ENCODE assay signal across 22 cellular contexts in genomic region chr10:81021428-81022129, GRCh38.
DNase-seq lines count a peak whose midpoint lies in the region; ATAC-seq and TF ChIP-seq lines count a peak whose summit lies in the region.
"Had no signal": no experiment of that assay in that cellular context is flagged by ENCODE, and none has a peak within 500 bp of the region (broad histone marks: within the 10 kb centered on the region; RNA-seq: fewer than 3 reads in every experiment).

No MANE protein-coding gene starts in this region.

- H3K9me3 Mint-ChIP-seq in endothelial cell (ENCODE audit: unreplicated experiment): no peaks in the 10 kb centered on the region
- H3K9me3 Mint-ChIP-seq: T-cell had no signal

- H3K9me3 ChIP-seq in body of pancreas: no peaks in the 10 kb centered on the region

- no peak overlapping the region for H3K27ac ChIP-seq in body of pancreas
- H3K27ac ChIP-seq: KMS-11 had no signal

- no peak for TF ChIP-seq POLR2A in body of pancreas (IDR thresholded peaks at IDR 0.05)

- H3K4me3 Mint-ChIP-seq in endothelial cell (ENCODE audit: unreplicated experiment): no peak overlapping the region
- H3K4me3 Mint-ChIP-seq: CD8-positive, alpha-beta memory T cell; T-cell had no signal

- H3K27ac Mint-ChIP-seq in endothelial cell (ENCODE audit: unreplicated experiment): no peak overlapping the region
- H3K27ac Mint-ChIP-seq: CD8-positive, alpha-beta memory T cell; T-cell had no signal

- H3K4me1 Mint-ChIP-seq in endothelial cell (ENCODE audit: unreplicated experiment): no peaks in the 10 kb centered on the region
- H3K4me1 Mint-ChIP-seq: CD8-positive, alpha-beta memory T cell had no signal

- no peaks in the 10 kb centered on the region for H3K36me3 ChIP-seq in body of pancreas (replicated peaks in 1 of 2; ENCODE audit: insufficient read depth in 1 of 2, low read depth in 2 of 2)

- H3K27me3 ChIP-seq in body of pancreas: no peaks in the 10 kb centered on the region

- H3K36me3 Mint-ChIP-seq in endothelial cell (ENCODE audit: low read depth, unreplicated experiment): no peaks in the 10 kb centered on the region
- H3K36me3 Mint-ChIP-seq: CD8-positive, alpha-beta memory T cell; T-cell had no signal

- 56 to 97% methylated on average over 3 of the region's 3 CpGs for WGBS in body of pancreas, 2 donors

- intact Hi-C loops in body of pancreas (cut with DNase I): no loop called here

- no peak for TF ChIP-seq CTCF in GM12865 (IDR thresholded peaks at IDR 0.05; ENCODE audit: insufficient read depth, low read depth, low read length, missing control alignments)
- no peak for TF ChIP-seq CTCF in body of pancreas (IDR thresholded peaks at IDR 0.05)
- TF ChIP-seq CTCF in endothelial cell (IDR thresholded peaks at IDR 0.05; ENCODE audit: unreplicated experiment): no peak

- no peaks in the 10 kb centered on the region for H3K4me1 ChIP-seq in body of pancreas

- peak; percentile 41 for DNase-seq in GM12865 (ENCODE audit: low read depth)
- DNase-seq in KG1 (lab: John Stamatoyannopoulos, UW): peak; percentile 7
- DNase-seq in body of pancreas: peak in 3 of 4 donors; percentile 10 to 27 (median 19)
- DNase-seq in inferior parietal cortex (ENCODE audit: extremely low spot score): no peak
- DNase-seq in activated CD4-positive, alpha-beta T cell treated with anti-CD3 and anti-CD28 coated beads for 1 hour: no peak
- DNase-seq in endothelial cell (ENCODE audit: low spot score): no peak
- DNase-seq: activated CD4-positive, alpha-beta T cell treated with anti-CD3 and anti-CD28 coated beads, Interleukin-2, amount 50 U/mL, for 48 hours; activated naive CD4-positive, alpha-beta T cell treated with Interleukin-2 at 50 U/mL for 16 hours; aorta; CD8-positive, alpha-beta memory T cell; cerebellar nuclear complex; effector memory CD4-positive, alpha-beta T cell; glutamatergic neuron; GOT3; NCI-H1417 treated with DMSO at 0.1 percent for 48 hours; NCI-H2171; NCI-H82; T-cell had no signal

- H3K4me3 ChIP-seq in GM12865 (ENCODE audit: low read depth, low read length) (no peak overlapping the region), body of pancreas (no peak overlapping the region)

- H3K27me3 Mint-ChIP-seq in endothelial cell (ENCODE audit: unreplicated experiment): peaks cover 2% of the 10 kb centered on the region
- H3K27me3 Mint-ChIP-seq: CD8-positive, alpha-beta memory T cell had no signal

- ATAC-seq in GM21717 (IDR thresholded peaks at IDR 0.05; ENCODE audit: unreplicated experiment) (peak; percentile 49), body of pancreas (peak; percentile 38), HG03571 (IDR thresholded peaks at IDR 0.05; ENCODE audit: unreplicated experiment) (no peak)
- ATAC-seq: sciatic nerve, T-cell had no signal

Comparison
In these comparisons a context has a peak if more than half of its experiments do, and no peak if none do; other contexts are left out.
1. DNase-seq: peak in GM12865 (single experiment), KG1 (single experiment) and body of pancreas (3 of 4); none in inferior parietal cortex (single experiment), activated CD4-positive, alpha-beta T cell treated with anti-CD3 and anti-CD28 coated beads for 1 hour (single experiment) and endothelial cell (single experiment).